25 cellular contexts compared by ENCODE assay signal in genomic region chr2:229159405-229159804, GRCh38.
"Had no signal": no experiment of that assay in that cellular context is flagged by ENCODE, and none has a peak within 500 bp of the region (broad histone marks: within the 10 kb centered on the region; RNA-seq: fewer than 3 reads in every experiment).

No MANE protein-coding gene starts in this region.

- H3K36me3 ChIP-seq: breast epithelium, cardiac muscle cell had no signal

- H3K27me3 ChIP-seq: breast epithelium, cardiac muscle cell, dorsolateral prefrontal cortex had no signal

- H3K4me1 ChIP-seq: breast epithelium had no signal

- DNase-seq: activated CD4-positive, alpha-beta T cell treated with anti-CD3 and anti-CD28 coated beads for 36 hours; activated CD4-positive, CD25-positive, alpha-beta regulatory T cell; activated CD4-positive, CD25-positive, alpha-beta regulatory T cell treated with anti-CD3 and anti-CD28 coated beads, Interleukin-2, amount 50 U/mL, for 72 hours; activated CD8-positive, alpha-beta memory T cell treated with anti-CD3 and anti-CD28 coated beads for 24 hours; activated CD8-positive, alpha-beta T cell treated with anti-CD3 and anti-CD28 coated beads for 36 hours; activated effector memory CD4-positive, alpha-beta T cell treated with Interleukin-2 at 50 U/mL for 16 hours; activated gamma-delta T cell treated with Interleukin-2 at 50 U/mL for 16 hours; activated naive CD4-positive, alpha-beta T cell treated with anti-CD3 and anti-CD28 coated beads, Interleukin-2, amount 50 U/mL, for 16 hours; activated naive CD4-positive, alpha-beta T cell treated with Interleukin-2 at 50 U/mL for 16 hours; activated T-cell treated with anti-CD3 and anti-CD28 coated beads, Interleukin-2, amount 50 U/mL, for 4 hours; amniotic stem cell; anterior cingulate cortex; central memory CD4-positive, alpha-beta T cell; cerebellar nuclear complex; dorsolateral prefrontal cortex; effector memory CD4-positive, alpha-beta T cell; endodermal cell; foreskin fibroblast; glutamatergic neuron; T-helper 2 cell had no signal

- H3K4me3 ChIP-seq: breast epithelium, cardiac muscle cell, coronary artery, dorsolateral prefrontal cortex had no signal

- H3K27ac ChIP-seq: breast epithelium, cardiac muscle cell, dorsolateral prefrontal cortex had no signal

- ATAC-seq: activated CD4-positive, alpha-beta T cell treated with anti-CD3 and anti-CD28 coated beads for 36 hours; activated CD8-positive, alpha-beta T cell treated with anti-CD3 and anti-CD28 coated beads for 36 hours; activated T-cell treated with anti-CD3 and anti-CD28 coated beads, Interleukin-2, amount 50 U/mL, for 4 hours; activated T-helper 17 cell treated with anti-CD3 and anti-CD28 coated beads, Interleukin-2, amount 50 U/mL, for 72 hours; esophagus mucosa had no signal
